In genomic region chr16:67226295-67226803, GRCh38 we compare ENCODE assay signal across 8 cellular contexts. TPM values are rescaled to one million over a fixed set of nuclear protein-coding genes. Genes with fewer than 3 reads are reported as not detected.
DNase-seq lines count a peak whose midpoint lies in the region; FAIRE-seq and TF ChIP-seq lines count a peak whose summit lies in the region.

No MANE protein-coding gene starts in this region.

- no peaks in the 10 kb centered on the region for H3K9me3 Mint-ChIP-seq in activated naive CD8-positive, alpha-beta T cell (ENCODE audit: low read depth)
- H3K9me3 Mint-ChIP-seq in immature natural killer cell, result no peaks in the 10 kb centered on the region

- H3K27me3 Mint-ChIP-seq in activated naive CD8-positive, alpha-beta T cell, result no peaks in the 10 kb centered on the region
- peaks cover 0 to 8% (median 4%) of the 10 kb centered on the region in 3 donors for H3K27me3 Mint-ChIP-seq in immature natural killer cell (ENCODE audit: low read depth in 3 of 3)

- peaks cover 7% of the 10 kb centered on the region for H3K36me3 Mint-ChIP-seq in activated naive CD8-positive, alpha-beta T cell
- H3K36me3 Mint-ChIP-seq in immature natural killer cell, result peaks cover 4 to 7% (median 5%) of the 10 kb centered on the region in 3 donors

- no peak for FAIRE-seq in GM12892 (lab: Jason Lieb, UNC)

- peak overlapping the region; percentile 100 for H3K4me3 Mint-ChIP-seq in activated naive CD8-positive, alpha-beta T cell
- H3K4me3 Mint-ChIP-seq in immature natural killer cell, result peak overlapping the region; percentile 95 to 99 (median 96)

- H3K4me1 Mint-ChIP-seq in activated naive CD8-positive, alpha-beta T cell (ENCODE audit: low read depth), result peaks cover 44% of the 10 kb centered on the region
- peaks cover 28 to 30% of the 10 kb centered on the region in 2 donors for H3K4me1 Mint-ChIP-seq in immature natural killer cell

- TF ChIP-seq POLR2A in GM12892 (IDR thresholded peaks at IDR 0.05; ENCODE audit: low read depth, low read length), result no peak

- H3K27ac ChIP-seq in substantia nigra (ENCODE audit: low read depth, low read length, poor library complexity, severe bottlenecking), result peak overlapping the region; percentile 87

- DNase-seq in NCI-H1694 treated with DMSO at 0.1 percent for 48 hours (lab: John Stamatoyannopoulos, UW) (peak; percentile 9), NCI-H1694 (lab: John Stamatoyannopoulos, UW) (no peak), immature natural killer cell (no peak), substantia nigra (lab: John Stamatoyannopoulos, UW) (no peak), NCI-H226 (no peak), SHP77 treated with DMSO at 0.1 percent for 48 hours (lab: John Stamatoyannopoulos, UW) (no peak), GM12892 (ENCODE audit: insufficient read length) (no peak)

- peak overlapping the region; percentile 79 for H3K27ac Mint-ChIP-seq in activated naive CD8-positive, alpha-beta T cell
- peak overlapping the region; percentile 93 to 98 (median 96) for H3K27ac Mint-ChIP-seq in immature natural killer cell

RNA-seq across cellular contexts. Expression of gene TMEM208, which starts 0.6 kb away (rescaled TPM):
- polyA plus RNA-seq in immature natural killer cell, result 100 to 1,000 TPM; 104 to 154 (median 107) TPM
- 34.9 TPM for polyA plus RNA-seq in GM12892 (2012; ENCODE audit: missing spikeins)

RNA-seq across cellular contexts. Expression of gene FHOD1, which starts 20.9 kb away (rescaled TPM):
- 1 to 10 TPM; 3.5 to 8.2 (median 4.8) TPM for polyA plus RNA-seq in immature natural killer cell
- 26.1 TPM for polyA plus RNA-seq in GM12892 (2012; ENCODE audit: missing spikeins)

RNA-seq across cellular contexts. Expression of gene SLC9A5, which starts 22.4 kb away (rescaled TPM):
- under 1 TPM in 1 of 3 donors, not detected in 2; 0.46 TPM for polyA plus RNA-seq in immature natural killer cell
- 4.4 TPM for polyA plus RNA-seq in GM12892 (2012; ENCODE audit: missing spikeins)

RNA-seq across cellular contexts. Expression of gene ELMO3, which starts 27.4 kb away (rescaled TPM):
- not detected for polyA plus RNA-seq in immature natural killer cell
- 1.2 TPM for polyA plus RNA-seq in GM12892 (2012; ENCODE audit: missing spikeins)

RNA-seq across cellular contexts. Expression of gene E2F4, which starts 34.4 kb away (rescaled TPM):
- 10 to 100 TPM; 42.7 to 85.3 (median 76.0) TPM for polyA plus RNA-seq in immature natural killer cell
- polyA plus RNA-seq in GM12892 (2012; ENCODE audit: missing spikeins), result 56.2 TPM
